ENCODE assay signal across 1 cellular context in genomic region chr14:96012757-96013156, GRCh38. TPM values are rescaled to one million over a fixed set of nuclear protein-coding genes. Genes with fewer than 3 reads are reported as not detected.
"Had no signal": no experiment of that assay in that cellular context is flagged by ENCODE, and none has a peak within 500 bp of the region (broad histone marks: within the 10 kb centered on the region; RNA-seq: fewer than 3 reads in every experiment).

No MANE protein-coding gene starts in this region.

RNA-seq across cellular contexts. Expression of gene C14orf132, which starts 26.4 kb away (rescaled TPM):
- total RNA-seq: PC-3 had no signal
